ENCODE assay signal across 29 cellular contexts in genomic region chr12:57688931-57689330, GRCh38. TPM values are rescaled to one million over a fixed set of nuclear protein-coding genes. Genes with fewer than 3 reads are reported as not detected.
DNase-seq lines count a peak whose midpoint lies in the region; ATAC-seq and TF ChIP-seq lines count a peak whose summit lies in the region.
"Had no signal": no experiment of that assay in that cellular context is flagged by ENCODE, and none has a peak within 500 bp of the region (broad histone marks: within the 10 kb centered on the region; RNA-seq: fewer than 3 reads in every experiment).

No MANE protein-coding gene starts in this region.

- POLR2A ChIA-PET in HEK293 (lab: Yijun Ruan, JAX): no interaction called here
- POLR2A ChIA-PET in GM10248 (lab: Yijun Ruan, JAX): no interaction called here

- H3K36me3 ChIP-seq in HEK293 (ENCODE audit: control insufficient read depth in 2 of 2, insufficient read depth in 1 of 2, low read length in 2 of 2): no peaks in the 10 kb centered on the region
- H3K36me3 ChIP-seq in Karpas-422 (ENCODE audit: insufficient read depth, low read length): no peaks in the 10 kb centered on the region
- H3K36me3 ChIP-seq: BE2C; BLaER1; BLaER1 treated with 17β-estradiol and CSF1 and Interleukin-3, amounts not matched to agents 10 nM and 100 nM had no signal

- H3K4me3 ChIP-seq in HEK293 (ENCODE audit: low read depth, low read length) (no peak overlapping the region), Karpas-422 (ENCODE audit: low read length) (no peak overlapping the region)
- H3K4me3 ChIP-seq: A549; BLaER1; BLaER1 treated with 17β-estradiol and CSF1 and Interleukin-3, amounts not matched to agents 10 nM and 100 nM had no signal

- H3K27me3 ChIP-seq in Karpas-422 (ENCODE audit: low read length): no peaks in the 10 kb centered on the region
- H3K27me3 ChIP-seq: BLaER1; BLaER1 treated with 17β-estradiol and CSF1 and Interleukin-3, amounts not matched to agents 10 nM and 100 nM had no signal

- H3K4me1 ChIP-seq in HEK293 (ENCODE audit: control insufficient read depth, insufficient read depth, low read length): no peaks in the 10 kb centered on the region
- H3K4me1 ChIP-seq in Karpas-422 (ENCODE audit: low read length): peaks cover 9% of the 10 kb centered on the region
- H3K4me1 ChIP-seq: BE2C, BLaER1 had no signal

- no peak for ATAC-seq in left cardiac atrium
- ATAC-seq: A549; CD8-positive, alpha-beta T cell had no signal

- no peak overlapping the region for H2AFZ ChIP-seq in Karpas-422 (ENCODE audit: low read length)

- TF ChIP-seq CTCF in HEK293 (tag by site-specific recombination; IDR thresholded peaks at IDR 0.05) (no peak), GM10248 (IDR thresholded peaks at IDR 0.05; ENCODE audit: control extremely low read depth, extremely low read depth, low read depth, missing control alignments) (no peak)

- H3K27ac ChIP-seq in HEK293 (ENCODE audit: extremely low read depth, low read depth, low read length) (no peak overlapping the region), Karpas-422 (ENCODE audit: low read length) (no peak overlapping the region)
- H3K27ac ChIP-seq: 22Rv1; A549; BLaER1; BLaER1 treated with 17β-estradiol and CSF1 and Interleukin-3, amounts not matched to agents 10 nM and 100 nM; C4-2B had no signal

- H3K9ac ChIP-seq in Karpas-422 (ENCODE audit: low read length): no peak overlapping the region
- H3K9ac ChIP-seq: BLaER1; BLaER1 treated with 17β-estradiol and CSF1 and Interleukin-3, amounts not matched to agents 10 nM and 100 nM had no signal

- H3K9me3 ChIP-seq in HEK293 (ENCODE audit: control insufficient read depth, insufficient read depth, low read depth, low read length) (no peaks in the 10 kb centered on the region), Karpas-422 (ENCODE audit: low read length) (no peaks in the 10 kb centered on the region)
- H3K9me3 ChIP-seq: BE2C, BLaER1, Caco-2 had no signal

- intact Hi-C loops in left cardiac atrium (cut with DNase I): no loop called here

- DNase-seq in Karpas-422: peak; percentile 25
- no peak for DNase-seq in GM10248 (ENCODE audit: extremely low spot score)
- DNase-seq in left cardiac atrium: no peak
- DNase-seq: 8988T; ACHN; AML-193; BE2C; C1 segment of cervical spinal cord; Caco-2; Calu3; CD4-positive, alpha-beta memory T cell; CD4-positive, alpha-beta T cell; CD4-positive, CD25-positive, alpha-beta regulatory T cell; CD8-positive, alpha-beta memory T cell; CD8-positive, alpha-beta T cell; COR-L47; DMS 273 treated with DMSO at 0.1 percent for 48 hours; DMS153; DMS53; DMS79; DMS79 treated with DMSO at 0.1 percent for 48 hours; DND-41; EL had no signal

- no peaks in the 10 kb centered on the region for H4K20me1 ChIP-seq in Karpas-422 (ENCODE audit: insufficient read depth, low read depth, low read length)
- H4K20me1 ChIP-seq: BLaER1; BLaER1 treated with 17β-estradiol and CSF1 and Interleukin-3, amounts not matched to agents 10 nM and 100 nM had no signal

- no peaks in the 10 kb centered on the region for H3K79me2 ChIP-seq in Karpas-422 (ENCODE audit: low read length)

- H3K9me2 ChIP-seq in Karpas-422 (replicated peaks; ENCODE audit: insufficient read depth, low read length): no peaks in the 10 kb centered on the region

- CTCF ChIA-PET in HEK293 (lab: Yijun Ruan, JAX) (no interaction called here), GM10248 (lab: Yijun Ruan, JAX) (interaction anchor here (0.8 kb wide), 1 partner anchor 51 kb away, joined by 4 read pairs; no protein-coding TSS in a partner anchor)

- H3K4me2 ChIP-seq in Karpas-422 (ENCODE audit: low read depth, low read length, poor library complexity, severe bottlenecking): no peak overlapping the region
- H3K4me2 ChIP-seq: A549; BLaER1; BLaER1 treated with 17β-estradiol and CSF1 and Interleukin-3, amounts not matched to agents 10 nM and 100 nM had no signal

TF ChIP-seq in HEK293, 187 proteins besides CTCF, POLR2A, EP300 and RAD21:
- no peak for TF ChIP-seq HOXD13 (CRISPR knock-in tag; IDR thresholded peaks at IDR 0.05; ENCODE audit: borderline replicate concordance)
- TF ChIP-seq ZNF146 (tag by site-specific recombination; IDR thresholded peaks at IDR 0.05): peak; percentile 55; the same call in 1 of the 2 replicates

RNA-seq across cellular contexts. Expression of gene OS9, which starts 5.0 kb away (rescaled TPM):
- 72.6 and 120 TPM in 2 replicates for total RNA-seq in Karpas-422 (2014; rRNA removed; shearing (Covaris generic); ENCODE audit: low replicate concordance)
- 100 to 1,000 TPM; 160 to 163 TPM for total RNA-seq in left cardiac atrium

RNA-seq across cellular contexts. Expression of gene AGAP2, which starts 49.6 kb away (rescaled TPM):
- total RNA-seq in Karpas-422 (2014; rRNA removed; shearing (Covaris generic); ENCODE audit: low replicate concordance): 6.7 and 12.0 TPM in 2 replicates
- 1 to 10 TPM; 3.2 to 5.0 TPM for total RNA-seq in left cardiac atrium

RNA-seq across cellular contexts. Expression of gene TSPAN31, which starts 55.9 kb away (rescaled TPM):
- 33.3 and 42.7 TPM in 2 replicates for total RNA-seq in Karpas-422 (2014; rRNA removed; shearing (Covaris generic); ENCODE audit: low replicate concordance)
- total RNA-seq in left cardiac atrium: 10 to 100 TPM; 34.9 to 37.1 TPM

RNA-seq across cellular contexts. Expression of gene B4GALNT1, which starts 55.9 kb away (rescaled TPM):
- total RNA-seq in Karpas-422 (2014; rRNA removed; shearing (Covaris generic); ENCODE audit: low replicate concordance): 0.58 and 0.63 TPM in 2 replicates
- 1 to 10 TPM; 2.4 to 3.3 TPM for total RNA-seq in left cardiac atrium
- total RNA-seq: CD4-positive, alpha-beta memory T cell; CD4-positive, alpha-beta T cell; CD4-positive, CD25-positive, alpha-beta regulatory T cell; CD8-positive, alpha-beta T cell had no signal
